In the genomic region with DNA sequence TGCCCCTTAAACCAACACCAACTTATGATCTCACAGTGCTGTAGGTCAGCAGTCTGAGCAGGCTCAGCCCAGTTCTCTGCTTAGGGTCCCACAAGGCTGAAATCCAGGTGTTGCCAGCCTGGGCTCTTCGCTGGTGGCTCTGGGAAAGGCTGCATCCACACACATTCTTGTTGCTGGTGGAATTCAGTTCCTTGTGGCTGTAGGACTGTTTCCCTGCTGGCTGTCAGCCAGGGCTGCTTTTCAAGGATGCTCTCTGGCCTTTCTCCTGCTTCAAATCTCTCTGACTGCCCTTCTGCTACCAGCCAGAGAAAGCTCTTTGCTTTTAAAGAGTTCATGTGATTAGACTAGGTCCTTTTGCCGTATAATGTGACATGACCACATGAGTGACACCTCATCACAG, we compare ENCODE assay signal across 23 cellular contexts. TPM values are rescaled to one million over a fixed set of nuclear protein-coding genes. Genes with fewer than 3 reads are reported as not detected.
A peak's percentile ranks its signal among the peaks of the same experiment; 100 is the strongest.
DNase-seq lines count a peak whose midpoint lies in the region; ATAC-seq, FAIRE-seq and TF ChIP-seq lines count a peak whose summit lies in the region.
"Had no signal": no experiment of that assay in that cellular context is flagged by ENCODE, and none has a peak within 500 bp of the region (broad histone marks: within the 10 kb centered on the region; RNA-seq: fewer than 3 reads in every experiment).

No MANE protein-coding gene starts in this region.

- H2AFZ ChIP-seq in K562 (ENCODE audit: low read depth, low read length) (no peak overlapping the region), osteoblast (ENCODE audit: low read length) (no peak overlapping the region)
- H2AFZ ChIP-seq: GM23248 had no signal

- intact Hi-C loops in K562 (cut with micrococcal nuclease) (loop anchor here (10.0 kb wide), 1 partner anchor 128 kb away; no protein-coding TSS in a partner anchor), posterior vena cava (cut with DNase I) (loop anchor here in 1 of 2 donors (5.0 kb wide), 1 partner anchor 360 kb away; no protein-coding TSS in a partner anchor)

- no peak for TF ChIP-seq EP300 in K562 (IDR thresholded peaks at IDR 0.05; ENCODE audit: low read length)

- H4K20me1 ChIP-seq in K562 (replicated peaks; ENCODE audit: control insufficient read depth, insufficient read depth, low read length) (no peaks in the 10 kb centered on the region; the same call in 1 of the 2 replicates), osteoblast (ENCODE audit: insufficient read depth, low read length) (no peaks in the 10 kb centered on the region)

- in situ Hi-C loops in K562 (cut with MboI): loop anchor here (5.0 kb wide), 1 partner anchor 360 kb away; no protein-coding TSS in a partner anchor

- TF ChIP-seq RAD21 in K562 (CRISPR knock-in tag; conservative IDR thresholded peaks at IDR 0.05 in 1 of 2, IDR thresholded peaks at IDR 0.05 in 1 of 2): no peak

- H3K9me3 ChIP-seq in K562 (replicated peaks; ENCODE audit: control insufficient read depth, insufficient read depth, low read depth, low read length) (no peaks in the 10 kb centered on the region; the same call in 1 of the 2 replicates), osteoblast (ENCODE audit: low read depth, low read length) (peaks cover 2% of the 10 kb centered on the region)

- H3K36me3 ChIP-seq in K562 (ENCODE audit: control insufficient read depth, insufficient read depth, low read length) (no peaks in the 10 kb centered on the region), osteoblast (ENCODE audit: insufficient read depth, low read length) (no peaks in the 10 kb centered on the region)
- H3K36me3 ChIP-seq: BE2C; BLaER1 treated with 17β-estradiol and CSF1 and Interleukin-3, amounts not matched to agents 10 nM and 100 nM had no signal

- 78% methylated on average over 1 of the region's 2 CpGs for WGBS in K562 (ENCODE audit: insufficient coverage, low coverage, missing lambda C conversion rate)

- no peak overlapping the region for H3K9ac ChIP-seq in K562 (ENCODE audit: insufficient read depth in 1 of 2, low read depth in 2 of 2, low read length in 2 of 2)
- H3K9ac ChIP-seq: BLaER1 treated with 17β-estradiol and CSF1 and Interleukin-3, amounts not matched to agents 10 nM and 100 nM; GM23248 had no signal

- no peak for TF ChIP-seq POLR2A in K562 (conservative IDR thresholded peaks at IDR 0.05)

- peaks cover 9% of the 10 kb centered on the region for H3K9me1 ChIP-seq in K562 (ENCODE audit: control insufficient read depth, insufficient read depth, low read length)

- H3K4me3 ChIP-seq in K562 (no peak overlapping the region), osteoblast (ENCODE audit: insufficient read depth, low read length) (no peak overlapping the region)
- H3K4me3 ChIP-seq: BLaER1 treated with 17β-estradiol and CSF1 and Interleukin-3, amounts not matched to agents 10 nM and 100 nM; GM23248 had no signal

- TF ChIP-seq CTCF in K562 (IDR thresholded peaks at IDR 0.05 in 2 of 3, conservative IDR thresholded peaks at IDR 0.05 in 1 of 3; ENCODE audit: insufficient read depth in 2 of 3, low read depth in 1 of 3, low read length in 3 of 3) (no peak), osteoblast (IDR thresholded peaks at IDR 0.05; ENCODE audit: extremely low read depth, low read depth, low read length) (no peak)

- H3K4me1 ChIP-seq in K562 (replicated peaks in 1 of 2; ENCODE audit: control insufficient read depth in 2 of 2, insufficient read depth in 2 of 2, low read length in 2 of 2) (peaks cover 32 to 59% of the 10 kb centered on the region in 2 experiments), osteoblast (ENCODE audit: insufficient read depth, low read length) (peaks cover 9% of the 10 kb centered on the region)
- H3K4me1 ChIP-seq: BE2C had no signal

- H3K79me2 ChIP-seq in K562 (ENCODE audit: control insufficient read depth, insufficient read depth, low read length): no peaks in the 10 kb centered on the region
- H3K79me2 ChIP-seq in osteoblast (ENCODE audit: insufficient read depth, low read length): no peaks in the 10 kb centered on the region

- no TSS peak for BruUV-seq in K562 (replicated peaks; lab: Mats Ljungman, UMichigan)

- CTCF ChIA-PET in K562 (lab: Yijun Ruan, JAX; ENCODE audit: low intra/inter-chr PET ratio): interaction anchor here (0.7 kb wide), 1 partner anchor 70 kb away, joined by 3 read pairs; no protein-coding TSS in a partner anchor

- no peaks in the 10 kb centered on the region for H3K27me3 ChIP-seq in K562 (ENCODE audit: control insufficient read depth in 2 of 2, insufficient read depth in 2 of 2, low read length in 2 of 2)
- peaks cover 19% of the 10 kb centered on the region for H3K27me3 ChIP-seq in osteoblast (ENCODE audit: insufficient read depth, low read length)

- H3K4me2 ChIP-seq in K562 (ENCODE audit: insufficient read depth, low read length) (no peak overlapping the region), osteoblast (ENCODE audit: insufficient read depth, low read length) (no peak overlapping the region)
- H3K4me2 ChIP-seq: BLaER1 treated with 17β-estradiol and CSF1 and Interleukin-3, amounts not matched to agents 10 nM and 100 nM had no signal

- no peak for FAIRE-seq in K562 (lab: Jason Lieb, UNC)
- FAIRE-seq: A204.1, D721Med, G401.6, GM12892, H1 had no signal

- no peak for ATAC-seq in K562

- POLR2A ChIA-PET in K562 (lab: Yijun Ruan, JAX): no interaction called here

- DNase-seq in DMS53 (lab: John Stamatoyannopoulos, UW) (peak; percentile 25), DMS53 treated with DMSO at 0.1 percent for 48 hours (lab: John Stamatoyannopoulos, UW; ENCODE audit: unreplicated experiment) (no peak), OCI-M1 (lab: John Stamatoyannopoulos, UW) (peak; percentile 28), K562 (ENCODE audit: extremely low read depth in 1 of 4, low spot score in 3 of 4) (no peak), posterior vena cava (ENCODE audit: low spot score) (peak; percentile 32), osteoblast (ENCODE audit: insufficient read length, low spot score, missing footprints) (no peak)
- no peak for DNase-seq in activated T-cell treated with anti-CD3 and anti-CD28 coated beads, Interleukin-2, amount 50 U/mL, for 1 hour
- no peak for DNase-seq in stimulated activated CD4-positive, alpha-beta T cell treated with anti-CD3 and anti-CD28 coated beads, Interleukin-12 subunit alpha, Interleukin-12 subunit beta, amount 100 ng/mL, for 4 hours
- DNase-seq: BE2C; CD4-positive, alpha-beta T cell; CD8-positive, alpha-beta memory T cell; DMS 273 treated with DMSO at 0.1 percent for 48 hours; DND-41; GM23248; H7; HCEC 1CT had no signal

- H3K27ac ChIP-seq in K562 (ENCODE audit: extremely low read depth, low read depth, low read length) (no peak overlapping the region), osteoblast (ENCODE audit: low read depth, low read length) (no peak overlapping the region)
- H3K27ac ChIP-seq: 22Rv1; BLaER1 treated with 17β-estradiol and CSF1 and Interleukin-3, amounts not matched to agents 10 nM and 100 nM; GM23248 had no signal

TF ChIP-seq in K562, 482 proteins besides CTCF, POLR2A, EP300 and RAD21 (continues in another document):
- TF ChIP-seq CHD4 (IDR thresholded peaks at IDR 0.05; ENCODE audit: insufficient read depth, insufficient replicate concordance, low read depth, low read length, poor library complexity, severe bottlenecking) (no peak), NFIC (IDR thresholded peaks at IDR 0.05) (peak; percentile 86), SUPT5H (IDR thresholded peaks at IDR 0.05) (no peak)

RNA-seq across cellular contexts. Expression of gene POLL, which starts 15.3 kb away (rescaled TPM):
- total RNA-seq in K562 (2011; cell fraction: chromatin; rRNA removed; ENCODE audit: low replicate concordance): 27.0 and 79.5 TPM in 2 replicates
- 44.1 and 46.7 TPM in 2 replicates for total RNA-seq in K562 (2011; cell fraction: nucleolus; rRNA removed)
- total RNA-seq in K562 (2011; cell fraction: nucleoplasm; rRNA removed): 37.4 and 38.1 TPM in 2 replicates
- total RNA-seq in K562 (2014; rRNA removed): 10.9 and 11.7 TPM in 2 replicates
- 5.4 and 6.4 TPM in 2 replicates for total RNA-seq in K562 (2014; rRNA removed; fragmentation: Illumina TruSeq; extraction: Trizol)
- total RNA-seq in K562 (2015; rRNA removed; fragmentation: Illumina TruSeq; extraction: Trizol): 6.9 and 8.4 TPM in 2 replicates
- 16.9 and 18.7 TPM in 2 replicates for total RNA-seq in K562 (2021)
- polyA plus RNA-seq in K562 (2011; rRNA removed): 13.7 and 21.8 TPM in 2 replicates
- polyA plus RNA-seq in K562 (2011; cell fraction: cytosol; rRNA removed): 25.2 and 35.8 TPM in 2 replicates
- polyA plus RNA-seq in K562 (2011; cell fraction: nucleus; rRNA removed): 60.9 and 95.5 TPM in 2 replicates
- polyA plus RNA-seq in K562 (2012): 12.9 and 23.2 TPM in 2 replicates
- polyA plus RNA-seq in K562 (2014; fragmentation: Illumina TruSeq; extraction: Trizol): 13.3 and 14.2 TPM in 2 replicates
- 1 to 10 TPM; 1.2 to 2.1 TPM for polyA plus RNA-seq in K562 (2014; fragmentation: Nextera tagmentation; extraction: Ambion mirVana)
- 13.3 and 16.1 TPM in 2 replicates for polyA plus RNA-seq in K562 (2014; rRNA removed)
- polyA minus RNA-seq in K562 (2011; rRNA and poly(A)+ RNA removed): 15.2 and 18.3 TPM in 2 replicates
- 12.1 and 13.3 TPM in 2 replicates for polyA minus RNA-seq in K562 (2011; cell fraction: cytosol; rRNA and poly(A)+ RNA removed)
- polyA minus RNA-seq in K562 (2011; cell fraction: nucleus; rRNA and poly(A)+ RNA removed): 20.1 and 24.3 TPM in 2 replicates
- 10 to 100 TPM; 13.9 to 19.1 TPM for total RNA-seq in posterior vena cava
- total RNA-seq in osteoblast: 17.1 and 18.5 TPM in 2 replicates

RNA-seq across cellular contexts. Expression of gene DPCD, which starts 15.3 kb away (rescaled TPM):
- 4.7 and 9.8 TPM in 2 replicates for total RNA-seq in K562 (2011; cell fraction: chromatin; rRNA removed; ENCODE audit: low replicate concordance)
- total RNA-seq in K562 (2011; cell fraction: nucleolus; rRNA removed): 4.9 and 6.3 TPM in 2 replicates
- 7.3 and 8.6 TPM in 2 replicates for total RNA-seq in K562 (2011; cell fraction: nucleoplasm; rRNA removed)
- 17.2 and 19.6 TPM in 2 replicates for total RNA-seq in K562 (2014; rRNA removed)
- 15.0 and 15.7 TPM in 2 replicates for total RNA-seq in K562 (2014; rRNA removed; fragmentation: Illumina TruSeq; extraction: Trizol)
- 15.5 and 19.4 TPM in 2 replicates for total RNA-seq in K562 (2015; rRNA removed; fragmentation: Illumina TruSeq; extraction: Trizol)
- total RNA-seq in K562 (2021): 10.0 and 12.1 TPM in 2 replicates
- 35.1 and 44.5 TPM in 2 replicates for polyA plus RNA-seq in K562 (2011; rRNA removed)
- 30.7 and 37.5 TPM in 2 replicates for polyA plus RNA-seq in K562 (2011; cell fraction: cytosol; rRNA removed)
- 21.2 and 22.3 TPM in 2 replicates for polyA plus RNA-seq in K562 (2011; cell fraction: nucleus; rRNA removed)
- polyA plus RNA-seq in K562 (2012): 13.9 and 26.4 TPM in 2 replicates
- polyA plus RNA-seq in K562 (2014; fragmentation: Illumina TruSeq; extraction: Trizol): 18.8 and 20.0 TPM in 2 replicates
- 10 to 100 TPM; 37.6 to 45.2 TPM for polyA plus RNA-seq in K562 (2014; fragmentation: Nextera tagmentation; extraction: Ambion mirVana)
- 20.3 and 25.2 TPM in 2 replicates for polyA plus RNA-seq in K562 (2014; rRNA removed)
- polyA minus RNA-seq in K562 (2011; rRNA and poly(A)+ RNA removed): 19.8 and 20.4 TPM in 2 replicates
- 1.6 and 6.1 TPM in 2 replicates for polyA minus RNA-seq in K562 (2011; cell fraction: cytosol; rRNA and poly(A)+ RNA removed)
- polyA minus RNA-seq in K562 (2011; cell fraction: nucleus; rRNA and poly(A)+ RNA removed): 5.5 and 5.8 TPM in 2 replicates
- total RNA-seq in posterior vena cava: 10 to 100 TPM; 11.4 to 12.5 TPM
- 28.9 and 36.2 TPM in 2 replicates for total RNA-seq in osteoblast

Comparison
In these comparisons a context has a peak if more than half of its experiments do, and no peak if none do; other contexts are left out.
1. DNase-seq: peak in DMS53 (single experiment), OCI-M1 (single experiment) and posterior vena cava (single experiment); none in DMS53 treated with DMSO at 0.1 percent for 48 hours (single experiment), K562 (0 of 4), activated T-cell treated with anti-CD3 and anti-CD28 coated beads, Interleukin-2, amount 50 U/mL, for 1 hour (single experiment), stimulated activated CD4-positive, alpha-beta T cell treated with anti-CD3 and anti-CD28 coated beads, Interleukin-12 subunit alpha, Interleukin-12 subunit beta, amount 100 ng/mL, for 4 hours (single experiment) and osteoblast (single experiment).